10 cellular contexts compared by ENCODE assay signal in genomic region chr10:4270116-4270515, GRCh38.
A peak's percentile ranks its signal among the peaks of the same experiment; 100 is the strongest.
DNase-seq lines count a peak whose midpoint lies in the region; ATAC-seq and TF ChIP-seq lines count a peak whose summit lies in the region.
"Had no signal": no experiment of that assay in that cellular context is flagged by ENCODE, and none has a peak within 500 bp of the region (broad histone marks: within the 10 kb centered on the region; RNA-seq: fewer than 3 reads in every experiment).

No MANE protein-coding gene starts in this region.

- H3K36me3 Mint-ChIP-seq in dendritic cell treated with granulocyte-macrophage colony-stimulating factor and Interleukin-4, amounts not matched to agents 40 ng/mL and 50 ng/mL, for 4 days (ENCODE audit: low read depth) = no peaks in the 10 kb centered on the region

- H3K4me1 ChIP-seq in lower lobe of right lung = peaks cover 27% of the 10 kb centered on the region

- no peak for TF ChIP-seq CTCF in AG10803 (conservative IDR thresholded peaks at IDR 0.05; ENCODE audit: low read length)
- TF ChIP-seq CTCF in lower lobe of right lung (IDR thresholded peaks at IDR 0.05) = no peak

- H3K27me3 Mint-ChIP-seq in dendritic cell treated with granulocyte-macrophage colony-stimulating factor and Interleukin-4, amounts not matched to agents 40 ng/mL and 50 ng/mL, for 4 days = no peaks in the 10 kb centered on the region

- H3K9me3 ChIP-seq in lower lobe of right lung = no peaks in the 10 kb centered on the region
- H3K9me3 ChIP-seq: spleen had no signal

- H3K4me3 Mint-ChIP-seq in dendritic cell treated with granulocyte-macrophage colony-stimulating factor and Interleukin-4, amounts not matched to agents 40 ng/mL and 50 ng/mL, for 4 days = no peak overlapping the region
- H3K4me3 Mint-ChIP-seq: activated CD4-positive, alpha-beta T cell treated with anti-CD3 and anti-CD28 coated beads for 36 hours had no signal

- no peaks in the 10 kb centered on the region for H3K9me3 Mint-ChIP-seq in dendritic cell treated with granulocyte-macrophage colony-stimulating factor and Interleukin-4, amounts not matched to agents 40 ng/mL and 50 ng/mL, for 4 days

- no peaks in the 10 kb centered on the region for H3K36me3 ChIP-seq in lower lobe of right lung
- H3K36me3 ChIP-seq: spleen had no signal

- peak overlapping the region; percentile 28 for H3K27ac Mint-ChIP-seq in dendritic cell treated with granulocyte-macrophage colony-stimulating factor and Interleukin-4, amounts not matched to agents 40 ng/mL and 50 ng/mL, for 4 days
- H3K27ac Mint-ChIP-seq: activated CD4-positive, alpha-beta T cell treated with anti-CD3 and anti-CD28 coated beads for 36 hours had no signal

- H3K4me1 Mint-ChIP-seq in dendritic cell treated with granulocyte-macrophage colony-stimulating factor and Interleukin-4, amounts not matched to agents 40 ng/mL and 50 ng/mL, for 4 days (ENCODE audit: low read depth) = peaks cover 36% of the 10 kb centered on the region

- ATAC-seq in lower lobe of right lung = peak; percentile 81
- no peak for ATAC-seq in HG03097 (IDR thresholded peaks at IDR 0.05; ENCODE audit: low FRiP score, unreplicated experiment)
- ATAC-seq: activated CD4-positive, alpha-beta T cell treated with anti-CD3 and anti-CD28 coated beads for 36 hours had no signal

- no peaks in the 10 kb centered on the region for H3K27me3 ChIP-seq in lower lobe of right lung (ENCODE audit: low read depth)
- H3K27me3 ChIP-seq: spleen had no signal

- no peak overlapping the region for H3K4me3 ChIP-seq in AG10803 (ENCODE audit: low read length)
- H3K4me3 ChIP-seq in lower lobe of right lung = no peak overlapping the region
- H3K4me3 ChIP-seq: spleen had no signal

- DNase-seq in AG10803 (ENCODE audit: low read depth) (peak; percentile 89), NOMO-1 (lab: John Stamatoyannopoulos, UW; ENCODE audit: unreplicated experiment in 2 of 2) (peak; percentile 28 to 59), lower lobe of right lung (no peak), GM19240 (ENCODE audit: insufficient read length, low spot score) (no peak), NCI-H69 (lab: John Stamatoyannopoulos, UW) (no peak)
- DNase-seq in stimulated activated CD4-positive, alpha-beta T cell treated with anti-CD3 and anti-CD28 coated beads, Interleukin-4, amount 100 ng/mL, for 24 hours = no peak
- DNase-seq: activated CD4-positive, alpha-beta T cell treated with anti-CD3 and anti-CD28 coated beads for 36 hours; spleen had no signal

- H3K27ac ChIP-seq in lower lobe of right lung = no peak overlapping the region

- intact Hi-C loops in dendritic cell treated with granulocyte-macrophage colony-stimulating factor and Interleukin-4, amounts not matched to agents 40 ng/mL and 50 ng/mL, for 4 days (cut with micrococcal nuclease) = no loop called here
- intact Hi-C loops in lower lobe of right lung (cut with DNase I) = no loop called here

Comparison
In these comparisons a context has a peak if more than half of its experiments do, and no peak if none do; other contexts are left out.
1. DNase-seq: peak in AG10803 (single experiment) and NOMO-1 (2 of 2); none in lower lobe of right lung (single experiment), GM19240 (single experiment), NCI-H69 (single experiment) and stimulated activated CD4-positive, alpha-beta T cell treated with anti-CD3 and anti-CD28 coated beads, Interleukin-4, amount 100 ng/mL, for 24 hours (single experiment).